ENCODE assay signal across 8 cellular contexts in genomic region chr11:118359295-118359958, GRCh38. TPM values are rescaled to one million over a fixed set of nuclear protein-coding genes. Genes with fewer than 3 reads are reported as not detected.
DNase-seq lines count a peak whose midpoint lies in the region; ATAC-seq and TF ChIP-seq lines count a peak whose summit lies in the region.

Gene UBE4A (plus strand): TSS chr11:118359600. CDS start chr11:118365081, 5,481 bp downstream.

- peak within 1 kb of the TSS; percentile 75 for H3K4me2 ChIP-seq in DOHH2 (ENCODE audit: low read length)

- H3K4me3 Mint-ChIP-seq in nephron progenitor cell, result peak within 1 kb of the TSS; percentile 96
- H3K4me3 Mint-ChIP-seq in stimulated activated naive CD8-positive, alpha-beta T cell treated with anti-CD3 and anti-CD28 coated beads, Interleukin-15, amount 100 ng/mL, for 72 hours, result peak within 1 kb of the TSS; percentile 91 to 95

- peak; percentile 98 for ATAC-seq in stimulated activated naive CD8-positive, alpha-beta T cell treated with anti-CD3 and anti-CD28 coated beads, Interleukin-15, amount 100 ng/mL, for 72 hours

- H3K27me3 ChIP-seq in DOHH2 (ENCODE audit: control insufficient read depth, low read length) (no peaks in the 10 kb centered on the region), MG63 (no peaks in the 10 kb centered on the region)

- H3K4me3 ChIP-seq in DOHH2 (ENCODE audit: low read length) (peak within 1 kb of the TSS; percentile 97), MG63 (peak within 1 kb of the TSS; percentile 67)

- peaks cover 10% of the 10 kb centered on the region; the same call in 1 of the 2 replicates for H4K20me1 ChIP-seq in DOHH2 (ENCODE audit: control insufficient read depth, insufficient read depth, low read depth, low read length)

- peak; percentile 47 for DNase-seq in GOT3 (lab: John Stamatoyannopoulos, UW)
- peak; percentile 92 for DNase-seq in MG63
- peak; percentile 69 for DNase-seq in SHP77 treated with DMSO at 0.1 percent for 48 hours (lab: John Stamatoyannopoulos, UW)
- DNase-seq in activated effector memory CD4-positive, alpha-beta T cell treated with anti-CD3 and anti-CD28 coated beads, Interleukin-2, amount 50 U/mL, for 16 hours, result peak; percentile 99
- DNase-seq in fibroblast of the conjunctiva (ENCODE audit: low read depth), result peak; percentile 84
- DNase-seq in nephron progenitor cell, result peak; percentile 93
- DNase-seq in stimulated activated naive CD8-positive, alpha-beta T cell treated with anti-CD3 and anti-CD28 coated beads, Interleukin-15, amount 100 ng/mL, for 72 hours, result peak; percentile 95 to 98

- no peaks in the 10 kb centered on the region for H3K9me3 ChIP-seq in DOHH2 (ENCODE audit: control insufficient read depth, insufficient read depth, low read length)
- no peaks in the 10 kb centered on the region for H3K9me3 ChIP-seq in MG63

- H3F3A ChIP-seq in DOHH2 (ENCODE audit: control insufficient read depth, insufficient read depth), result peaks cover 14% of the 10 kb centered on the region

- peaks cover 26% of the 10 kb centered on the region for H3K4me1 ChIP-seq in DOHH2 (ENCODE audit: control insufficient read depth, low read length)

- H3K27me3 Mint-ChIP-seq in nephron progenitor cell (ENCODE audit: low read depth, poor library complexity), result peaks cover 31% of the 10 kb centered on the region
- no peaks in the 10 kb centered on the region for H3K27me3 Mint-ChIP-seq in stimulated activated naive CD8-positive, alpha-beta T cell treated with anti-CD3 and anti-CD28 coated beads, Interleukin-15, amount 100 ng/mL, for 72 hours

- peak within 1 kb of the TSS; percentile 57 for H3K27ac Mint-ChIP-seq in nephron progenitor cell
- H3K27ac Mint-ChIP-seq in stimulated activated naive CD8-positive, alpha-beta T cell treated with anti-CD3 and anti-CD28 coated beads, Interleukin-15, amount 100 ng/mL, for 72 hours, result peak within 1 kb of the TSS; percentile 82 to 97

- peaks cover 50% of the 10 kb centered on the region for H3K79me2 ChIP-seq in DOHH2 (ENCODE audit: control insufficient read depth, low read length)

- H3K36me3 Mint-ChIP-seq in nephron progenitor cell (ENCODE audit: low read depth), result peaks cover 8% of the 10 kb centered on the region

- H3K4me1 Mint-ChIP-seq in nephron progenitor cell, result peaks cover 14% of the 10 kb centered on the region
- peaks cover 56% of the 10 kb centered on the region for H3K4me1 Mint-ChIP-seq in stimulated activated naive CD8-positive, alpha-beta T cell treated with anti-CD3 and anti-CD28 coated beads, Interleukin-15, amount 100 ng/mL, for 72 hours

- H3K36me3 ChIP-seq in DOHH2 (ENCODE audit: control insufficient read depth, low read length) (peaks cover 37% of the 10 kb centered on the region), MG63 (peaks cover 4% of the 10 kb centered on the region; the same call in 1 of the 2 replicates)

- H3K9me2 ChIP-seq in DOHH2 (replicated peaks; ENCODE audit: control insufficient read depth, low read length), result no peaks in the 10 kb centered on the region

- H3K9me3 Mint-ChIP-seq in nephron progenitor cell, result peaks cover 11% of the 10 kb centered on the region
- H3K9me3 Mint-ChIP-seq in stimulated activated naive CD8-positive, alpha-beta T cell treated with anti-CD3 and anti-CD28 coated beads, Interleukin-15, amount 100 ng/mL, for 72 hours, result no peaks in the 10 kb centered on the region

- no peak for TF ChIP-seq CTCF in DOHH2 (IDR thresholded peaks at IDR 0.05; ENCODE audit: low read depth, low read length, poor library complexity, severe bottlenecking)
- no peak for TF ChIP-seq CTCF in nephron progenitor cell (IDR thresholded peaks at IDR 0.05)

- H3K27ac ChIP-seq in DOHH2 (ENCODE audit: low read depth, low read length), result peak within 1 kb of the TSS; percentile 38

RNA-seq across cellular contexts. Expression of gene UBE4A, which starts in this region (rescaled TPM):
- 30.3 and 40.1 TPM in 2 replicates for total RNA-seq in MG63 (2014; rRNA removed; shearing (Covaris generic); ENCODE audit: low replicate concordance)

Comparison
In these comparisons a context has a peak if more than half of its experiments do, and no peak if none do; other contexts are left out.
1. Peak in every context shown above with its lines: DNase-seq, ATAC-seq, H3K4me3 ChIP-seq and H3K27ac ChIP-seq.
2. DNase-seq: peak in every context shown above with its lines; median percentile 99 in activated effector memory CD4-positive, alpha-beta T cell treated with anti-CD3 and anti-CD28 coated beads, Interleukin-2, amount 50 U/mL, for 16 hours; 96 in stimulated activated naive CD8-positive, alpha-beta T cell treated with anti-CD3 and anti-CD28 coated beads, Interleukin-15, amount 100 ng/mL, for 72 hours; 93 in nephron progenitor cell; 92 in MG63; 84 in fibroblast of the conjunctiva; 69 in SHP77 treated with DMSO at 0.1 percent for 48 hours; 47 in GOT3.